ENCODE assay signal across 18 cellular contexts in genomic region chr7:104967595-104967994, GRCh38. TPM values are rescaled to one million over a fixed set of nuclear protein-coding genes. Genes with fewer than 3 reads are reported as not detected.
DNase-seq lines count a peak whose midpoint lies in the region; ATAC-seq and TF ChIP-seq lines count a peak whose summit lies in the region.
"Had no signal": no experiment of that assay in that cellular context is flagged by ENCODE, and none has a peak within 500 bp of the region (broad histone marks: within the 10 kb centered on the region; RNA-seq: fewer than 3 reads in every experiment).

No MANE protein-coding gene starts in this region.

- H3K36me3 ChIP-seq in SK-N-SH (replicated peaks in 1 of 2; ENCODE audit: control insufficient read depth in 1 of 2, insufficient read depth in 2 of 2, low read length in 1 of 2): no peaks in the 10 kb centered on the region
- H3K36me3 ChIP-seq in skeletal muscle tissue (ENCODE audit: control insufficient read depth in 3 of 3, insufficient read depth in 3 of 3, low read length in 3 of 3): no peaks in the 10 kb centered on the region
- H3K36me3 ChIP-seq in A673 (ENCODE audit: insufficient read depth, low read length, poor library complexity, severe bottlenecking): no peaks in the 10 kb centered on the region

- H3K4me3 ChIP-seq in SK-N-SH (ENCODE audit: low read depth in 2 of 2, low read length in 1 of 2) (no peak overlapping the region), fibroblast of the aortic adventitia (ENCODE audit: low read depth, low read length) (no peak overlapping the region), skeletal muscle tissue (ENCODE audit: low read length in 3 of 3) (no peak overlapping the region), A673 (ENCODE audit: low read depth, low read length, poor library complexity, severe bottlenecking) (no peak overlapping the region)

- no peaks in the 10 kb centered on the region for H3K9me2 ChIP-seq in SK-N-SH

- no peaks in the 10 kb centered on the region for H4K20me1 ChIP-seq in SK-N-SH (ENCODE audit: insufficient read depth)

- H3K4me2 ChIP-seq in SK-N-SH: no peak overlapping the region

- H3K27me3 ChIP-seq in SK-N-SH (ENCODE audit: insufficient read depth) (no peaks in the 10 kb centered on the region), skeletal muscle tissue (ENCODE audit: control insufficient read depth in 3 of 3, insufficient read depth in 3 of 3, low read length in 3 of 3) (no peaks in the 10 kb centered on the region), A673 (replicated peaks; ENCODE audit: insufficient read depth, low read depth, low read length, poor library complexity) (no peaks in the 10 kb centered on the region)

- DNase-seq in EL (peak; percentile 80), SK-N-SH (no peak), fibroblast of the aortic adventitia (ENCODE audit: low read depth) (peak; percentile 90), DMS79 treated with DMSO at 0.1 percent for 48 hours (lab: John Stamatoyannopoulos, UW) (no peak), NCI-H82 treated with DMSO at 0.1 percent for 48 hours (lab: John Stamatoyannopoulos, UW; ENCODE audit: unreplicated experiment) (no peak), A673 (ENCODE audit: low spot score) (no peak)
- DNase-seq: activated CD4-positive, alpha-beta T cell treated with anti-CD3 and anti-CD28 coated beads, Interleukin-2, amount 50 U/mL, for 48 hours; C1 segment of cervical spinal cord; dermis blood vessel endothelial cell; DMS53; KG1; left ventricle myocardium superior; natural killer cell; NCI-H1436; NCI-H345; stimulated activated CD4-positive, alpha-beta T cell treated with anti-CD3 and anti-CD28 coated beads, Interleukin-1b, Interleukin-23, amount 100 ng/mL, for 48 hours had no signal

- H3K9me3 ChIP-seq in SK-N-SH (no peaks in the 10 kb centered on the region), skeletal muscle tissue (ENCODE audit: control insufficient read depth in 3 of 3, low read length in 3 of 3) (no peaks in the 10 kb centered on the region), A673 (ENCODE audit: low read depth, low read length, poor library complexity, severe bottlenecking) (no peaks in the 10 kb centered on the region)

- H3K27ac ChIP-seq in SK-N-SH (ENCODE audit: low read depth in 2 of 2, low read length in 1 of 2) (no peak overlapping the region), skeletal muscle tissue (ENCODE audit: low read depth, low read length) (peak overlapping the region; percentile 17), A673 (ENCODE audit: low read depth, low read length, poor library complexity, severe bottlenecking) (no peak overlapping the region)

- POLR2A ChIA-PET in SK-N-SH (lab: Yijun Ruan, JAX): interaction anchor here (0.8 to 1.4 kb wide), 2 partner anchors 12 to 46 kb away, joined by 3 read pairs; no protein-coding TSS in a partner anchor
- POLR2A ChIA-PET in A673 (lab: Charles Lee; ENCODE audit: low non-redundant PET): no interaction called here

- H3K4me1 ChIP-seq in SK-N-SH (ENCODE audit: control insufficient read depth in 1 of 2, insufficient read depth in 2 of 2, low read depth in 1 of 2, low read length in 1 of 2): peaks cover 0 to 24% of the 10 kb centered on the region in 2 experiments; a peak in 3 of 4 replicates
- peaks cover 8 to 11% (median 10%) of the 10 kb centered on the region in 3 donors for H3K4me1 ChIP-seq in skeletal muscle tissue (ENCODE audit: control insufficient read depth in 3 of 3, insufficient read depth in 3 of 3, low read length in 3 of 3)
- H3K4me1 ChIP-seq in A673 (ENCODE audit: insufficient read depth, low read length, poor library complexity, severe bottlenecking): peaks cover 15% of the 10 kb centered on the region

- H3K9ac ChIP-seq in SK-N-SH (no peak overlapping the region), skeletal muscle tissue (ENCODE audit: low read depth in 1 of 3, low read length in 3 of 3) (no peak overlapping the region)

- WGBS in SK-N-SH (ENCODE audit: low lambda C conversion rate): 64% methylated on average over 4 of the region's 4 CpGs

- TF ChIP-seq EP300 in SK-N-SH (IDR thresholded peaks at IDR 0.05; ENCODE audit: borderline replicate concordance in 1 of 2, low read depth in 1 of 2, low read length in 1 of 2): no peak; a peak in 1 of 4 replicates

- no peak for TF ChIP-seq RAD21 in SK-N-SH (IDR thresholded peaks at IDR 0.05; ENCODE audit: low read length)

- BruUV-seq in A673 (replicated peaks; lab: Mats Ljungman, UMichigan): no TSS peak

- peaks cover 25% of the 10 kb centered on the region for H3F3A ChIP-seq in SK-N-SH (replicated peaks; ENCODE audit: insufficient read depth)

- no peak for ATAC-seq in GM21360 (IDR thresholded peaks at IDR 0.05; ENCODE audit: unreplicated experiment)
- ATAC-seq: left ventricle myocardium superior, natural killer cell had no signal

- H2AFZ ChIP-seq in SK-N-SH (ENCODE audit: low read depth): no peak overlapping the region

- intact Hi-C loops in A673 (cut with micrococcal nuclease; ENCODE audit: unreplicated experiment): no loop called here

- no peaks in the 10 kb centered on the region for H3K79me2 ChIP-seq in SK-N-SH (ENCODE audit: insufficient read depth)

- CTCF ChIA-PET in SK-N-SH (lab: Yijun Ruan, JAX) (interaction anchor here (0.9 to 2.7 kb wide), 2 partner anchors 14 to 19 kb away, joined by 3 to 14 read pairs; no protein-coding TSS in a partner anchor), A673 (lab: Charles Lee) (no interaction called here)

- no peak for TF ChIP-seq CTCF in SK-N-SH (IDR thresholded peaks at IDR 0.05)
- TF ChIP-seq CTCF in fibroblast of the aortic adventitia (IDR thresholded peaks at IDR 0.05; ENCODE audit: insufficient read depth, low read length): no peak
- no peak for TF ChIP-seq CTCF in A673 (conservative IDR thresholded peaks at IDR 0.05; ENCODE audit: low read depth, low read length)

TF ChIP-seq in SK-N-SH, 30 proteins besides CTCF, POLR2A, EP300 and RAD21 (continues in another document):
- TF ChIP-seq POLR2AphosphoS5 (IDR thresholded peaks at IDR 0.05; ENCODE audit: low read depth, low read length) (0 out of 2 replicates have a peak, but pooled peaks have one; percentile 14), FOXM1 (IDR thresholded peaks at IDR 0.05; ENCODE audit: low read depth) (no peak), PBX3 (IDR thresholded peaks at IDR 0.05) (peak; percentile 53), RFX5 (IDR thresholded peaks at IDR 0.05; ENCODE audit: low read length) (no peak), FOSL2 (IDR thresholded peaks at IDR 0.05; ENCODE audit: borderline replicate concordance, low read depth) (peak; percentile 52), REST (IDR thresholded peaks at IDR 0.05; ENCODE audit: low read depth, low read length) (0 out of 2 replicates have a peak, but pooled peaks have one; percentile 18), USF1 (IDR thresholded peaks at IDR 0.05; ENCODE audit: borderline replicate concordance, low read depth) (no peak), CHD2 (IDR thresholded peaks at IDR 0.05; ENCODE audit: low read length, partially characterized antibody) (no peak), MXI1 (IDR thresholded peaks at IDR 0.05; ENCODE audit: low read depth, low read length) (no peak), TEAD4 (IDR thresholded peaks at IDR 0.05; ENCODE audit: borderline replicate concordance, insufficient read depth) (peak; percentile 62; the same call in 1 of the 2 replicates), GATA2 (CRISPR knock-in tag; IDR thresholded peaks at IDR 0.05) (no peak), RXRA (IDR thresholded peaks at IDR 0.05; ENCODE audit: borderline replicate concordance, low read depth) (no peak)

RNA-seq across cellular contexts. Expression of gene KMT2E, which starts 46.4 kb away (rescaled TPM):
- polyA plus RNA-seq in SK-N-SH (2012; rRNA removed): 6.4 and 6.9 TPM in 2 replicates
- polyA plus RNA-seq in SK-N-SH (2012; cell fraction: cytosol; rRNA removed): 9.0 and 9.1 TPM in 2 replicates
- 18.7 and 26.4 TPM in 2 replicates for polyA plus RNA-seq in SK-N-SH (2012; cell fraction: nucleus; rRNA removed)
- total RNA-seq in fibroblast of the aortic adventitia (ENCODE audit: low replicate concordance): 75.9 and 132 TPM in 2 replicates
- 59.0 TPM for total RNA-seq in skeletal muscle tissue
- total RNA-seq in A673 (2021): 63.9 and 67.2 TPM in 2 replicates

Comparison
In these comparisons a context has a peak if more than half of its experiments do, and no peak if none do; other contexts are left out.
1. DNase-seq: peak in EL (single experiment) and fibroblast of the aortic adventitia (single experiment); none in SK-N-SH (single experiment), DMS79 treated with DMSO at 0.1 percent for 48 hours (single experiment), NCI-H82 treated with DMSO at 0.1 percent for 48 hours (single experiment) and A673 (single experiment).